Comparison of ENCODE assay signal across 8 cellular contexts in genomic region chr17:38351412-38352222, GRCh38. TPM values are rescaled to one million over a fixed set of nuclear protein-coding genes. Genes with fewer than 3 reads are reported as not detected.
DNase-seq lines count a peak whose midpoint lies in the region; ATAC-seq and FAIRE-seq lines count a peak whose summit lies in the region.

TSS of gene SOCS7 (plus strand) at chr17:38351844. CDS start at chr17:38352053, 209 bp downstream.

- H3K36me3 ChIP-seq in mesodermal cell (ENCODE audit: control insufficient read depth, insufficient read depth, low read length), result no peaks in the 10 kb centered on the region

- peaks cover 38% of the 10 kb centered on the region for H3K4me1 Mint-ChIP-seq in activated CD8-positive, alpha-beta memory T cell treated with anti-CD3 and anti-CD28 coated beads, Interleukin-2, amount 10 ng/mL, durations not matched to agents 7 days and 5 days

- FAIRE-seq in HTR-8/SVneo (lab: Jason Lieb, UNC), result no peak

- peak within 1 kb of the TSS; percentile 83 for H3K4me3 Mint-ChIP-seq in activated CD8-positive, alpha-beta memory T cell treated with anti-CD3 and anti-CD28 coated beads, Interleukin-2, amount 10 ng/mL, durations not matched to agents 7 days and 5 days

- H3K27me3 Mint-ChIP-seq in activated CD8-positive, alpha-beta memory T cell treated with anti-CD3 and anti-CD28 coated beads, Interleukin-2, amount 10 ng/mL, durations not matched to agents 7 days and 5 days, result no peaks in the 10 kb centered on the region

- H3K9me3 Mint-ChIP-seq in activated CD8-positive, alpha-beta memory T cell treated with anti-CD3 and anti-CD28 coated beads, Interleukin-2, amount 10 ng/mL, durations not matched to agents 7 days and 5 days (ENCODE audit: low read depth), result no peaks in the 10 kb centered on the region

- peak within 1 kb of the TSS; percentile 95 for H3K27ac Mint-ChIP-seq in activated CD8-positive, alpha-beta memory T cell treated with anti-CD3 and anti-CD28 coated beads, Interleukin-2, amount 10 ng/mL, durations not matched to agents 7 days and 5 days

- in situ Hi-C loops in endometrial microvascular endothelial cells (cut with HindIII; ENCODE audit: inconsistent ontology term, low pct_unique_long_range_greater_than_20kb, low sequenced_read_pairs), result no loop called here

- DNase-seq in COLO829 (ENCODE audit: low spot score) (peak; percentile 78), HTR-8/SVneo (ENCODE audit: insufficient read length, low spot score) (peak; percentile 95), NOMO-1 treated with DMSO at 0.1 percent for 48 hours (lab: John Stamatoyannopoulos, UW; ENCODE audit: unreplicated experiment) (peak; percentile 84)
- DNase-seq in activated CD8-positive, alpha-beta memory T cell treated with anti-CD3 and anti-CD28 coated beads, Interleukin-2, amount 10 ng/mL, durations not matched to agents 7 days and 5 days, result peak; percentile 93
- DNase-seq in stimulated activated CD8-positive, alpha-beta memory T cell treated with anti-CD3 and anti-CD28 coated beads, Interleukin-15, amount 100 ng/mL, for 24 hours (ENCODE audit: low read depth), result peak; percentile 93

- H3K4me1 ChIP-seq in mesodermal cell (ENCODE audit: control insufficient read depth, insufficient read depth, low read length, poor library complexity, severe bottlenecking), result peaks cover 2% of the 10 kb centered on the region

- 15 to 24% methylated on average over 37 to 57 of the region's 84 CpGs for WGBS in mesodermal cell (ENCODE audit: insufficient coverage in 2 of 2), 2 experiments

- peak; percentile 79 for ATAC-seq in GM21367 (IDR thresholded peaks at IDR 0.05; ENCODE audit: unreplicated experiment)
- ATAC-seq in activated CD8-positive, alpha-beta memory T cell treated with anti-CD3 and anti-CD28 coated beads, Interleukin-2, amount 10 ng/mL, durations not matched to agents 7 days and 5 days, result peak; percentile 92

- H3K27ac ChIP-seq in mesodermal cell (ENCODE audit: low read depth, low read length, severe bottlenecking), result peak within 1 kb of the TSS; percentile 32

- H3K9me3 ChIP-seq in mesodermal cell (ENCODE audit: control insufficient read depth, low read length), result no peaks in the 10 kb centered on the region

- H3K36me3 Mint-ChIP-seq in activated CD8-positive, alpha-beta memory T cell treated with anti-CD3 and anti-CD28 coated beads, Interleukin-2, amount 10 ng/mL, durations not matched to agents 7 days and 5 days, result no peaks in the 10 kb centered on the region

- peak within 1 kb of the TSS; percentile 71 for H3K4me3 ChIP-seq in mesodermal cell (ENCODE audit: extremely low read depth, insufficient read depth, low read length, poor library complexity, severe bottlenecking)

- CTCF ChIA-PET in activated CD8-positive, alpha-beta memory T cell treated with anti-CD3 and anti-CD28 coated beads, Interleukin-2, amount 10 ng/mL, durations not matched to agents 7 days and 5 days (lab: Charles Lee), result interaction anchor here (0.9 to 17.4 kb wide), 7 partner anchors 10 to 208 kb away, joined by 3 to 334 read pairs (median 8); no protein-coding TSS in a partner anchor

RNA-seq across cellular contexts. Expression of gene SOCS7, which starts in this region (rescaled TPM):
- total RNA-seq in activated CD8-positive, alpha-beta memory T cell treated with anti-CD3 and anti-CD28 coated beads, Interleukin-2, amount 10 ng/mL, durations not matched to agents 7 days and 5 days, result 10 to 100 TPM; 16.2 to 16.8 TPM
- 12.4 TPM for total RNA-seq in endometrial microvascular endothelial cells (ENCODE audit: inconsistent ontology term)
- polyA plus RNA-seq in mesodermal cell (2013, experiment 1 of 2), result 12.0 TPM
- polyA plus RNA-seq in mesodermal cell (2013, experiment 2 of 2), result 11.2 TPM

Comparison
In these comparisons a context has a peak if more than half of its experiments do, and no peak if none do; other contexts are left out.
1. Peak in every context shown above with its lines: DNase-seq, ATAC-seq, H3K4me3 ChIP-seq and H3K27ac ChIP-seq.